In genomic region chr3:120569224-120569915, GRCh38 we compare ENCODE assay signal across 26 cellular contexts. TPM values are rescaled to one million over a fixed set of nuclear protein-coding genes. Genes with fewer than 3 reads are reported as not detected.
DNase-seq lines count a peak whose midpoint lies in the region; FAIRE-seq and TF ChIP-seq lines count a peak whose summit lies in the region.
"Had no signal": no experiment of that assay in that cellular context is flagged by ENCODE, and none has a peak within 500 bp of the region (broad histone marks: within the 10 kb centered on the region; RNA-seq: fewer than 3 reads in every experiment).

No MANE protein-coding gene starts in this region.

- no peaks in the 10 kb centered on the region for H3K27me3 Mint-ChIP-seq in glutamatergic neuron (ENCODE audit: unreplicated experiment)
- H3K27me3 Mint-ChIP-seq in CD8-positive, alpha-beta memory T cell: peaks cover 7 to 39% of the 10 kb centered on the region in 2 donors
- H3K27me3 Mint-ChIP-seq: activated naive CD8-positive, alpha-beta T cell treated with anti-CD3 and anti-CD28 coated beads for 36 hours; stimulated activated naive CD8-positive, alpha-beta T cell treated with anti-CD3 and anti-CD28 coated beads, Interleukin-15, amount 100 ng/mL, for 72 hours had no signal

- DNase-seq in ELR (ENCODE audit: low read depth) (peak; percentile 38), M059J (ENCODE audit: low read depth) (peak; percentile 75), bronchial epithelial cell (ENCODE audit: low read depth) (peak; percentile 12), lung microvascular endothelial cell (ENCODE audit: low read depth in 2 of 2) (peak; percentile 16 to 73), T-helper 1 cell (no peak), glutamatergic neuron (no peak), mucosa of gallbladder (ENCODE audit: low spot score) (no peak)
- no peak for DNase-seq in CD8-positive, alpha-beta memory T cell
- DNase-seq: activated CD4-positive, alpha-beta T cell treated with anti-CD3 and anti-CD28 coated beads for 48 hours; activated CD8-positive, alpha-beta memory T cell treated with anti-CD3 and anti-CD28 coated beads, Interleukin-2, amount 10 ng/mL, durations not matched to agents 7 days and 5 days; activated naive CD8-positive, alpha-beta T cell treated with anti-CD3 and anti-CD28 coated beads for 36 hours; CD4-positive, alpha-beta memory T cell; H9; kidney; NCI-H1417 treated with DMSO at 0.1 percent for 48 hours; NCI-H2171 treated with DMSO at 0.1 percent for 48 hours; NCI-H69; spleen; stimulated activated CD4-positive, alpha-beta T cell treated with anti-CD3 and anti-CD28 coated beads, Interleukin-4, amount 100 ng/mL, for 4 hours; stimulated activated naive CD8-positive, alpha-beta T cell treated with anti-CD3 and anti-CD28 coated beads, Interleukin-15, amount 100 ng/mL, for 72 hours; SW 1271; transverse colon had no signal

- H3K4me3 ChIP-seq in bronchial epithelial cell (ENCODE audit: low read depth, low read length): no peak overlapping the region
- H3K4me3 ChIP-seq in CD8-positive, alpha-beta memory T cell (ENCODE audit: low read length): no peak overlapping the region
- H3K4me3 ChIP-seq: gastroesophageal sphincter, spleen, transverse colon had no signal

- no peaks in the 10 kb centered on the region for H3K9me3 Mint-ChIP-seq in glutamatergic neuron (ENCODE audit: unreplicated experiment)
- H3K9me3 Mint-ChIP-seq in CD8-positive, alpha-beta memory T cell: peaks cover 0 to 3% (median 0%) of the 10 kb centered on the region in 5 donors
- H3K9me3 Mint-ChIP-seq: activated naive CD8-positive, alpha-beta T cell treated with anti-CD3 and anti-CD28 coated beads for 36 hours; activated T-helper 17 cell treated with anti-CD3 and anti-CD28 coated beads, Interleukin-2, amount 50 U/mL, for 72 hours; neural crest cell had no signal

- TF ChIP-seq CTCF in bronchial epithelial cell (IDR thresholded peaks at IDR 0.05; ENCODE audit: insufficient read depth, low read length, severe bottlenecking) (no peak), glutamatergic neuron (IDR thresholded peaks at IDR 0.05; ENCODE audit: partially characterized antibody, unreplicated experiment) (no peak)

- no peaks in the 10 kb centered on the region for H3K27me3 ChIP-seq in bronchial epithelial cell (ENCODE audit: control insufficient read depth, insufficient read depth, low read length)
- H3K27me3 ChIP-seq in CD8-positive, alpha-beta memory T cell (ENCODE audit: insufficient read depth, low read length, poor library complexity, severe bottlenecking): no peaks in the 10 kb centered on the region
- H3K27me3 ChIP-seq: gastroesophageal sphincter, spleen, transverse colon had no signal

- no peak for FAIRE-seq in bronchial epithelial cell (lab: Jason Lieb, UNC)
- FAIRE-seq: GM12891, kidney had no signal

- H3K4me3 Mint-ChIP-seq in glutamatergic neuron (ENCODE audit: unreplicated experiment): no peak overlapping the region
- H3K4me3 Mint-ChIP-seq in CD8-positive, alpha-beta memory T cell: no peak overlapping the region
- H3K4me3 Mint-ChIP-seq: activated CD8-positive, alpha-beta memory T cell treated with anti-CD3 and anti-CD28 coated beads, Interleukin-2, amount 10 ng/mL, durations not matched to agents 7 days and 5 days; activated naive CD8-positive, alpha-beta T cell treated with anti-CD3 and anti-CD28 coated beads for 36 hours; activated T-helper 17 cell treated with anti-CD3 and anti-CD28 coated beads, Interleukin-2, amount 50 U/mL, for 72 hours; CD4-positive, alpha-beta memory T cell; H9; neural crest cell; stimulated activated naive CD8-positive, alpha-beta T cell treated with anti-CD3 and anti-CD28 coated beads, Interleukin-15, amount 100 ng/mL, for 72 hours had no signal

- POLR2A ChIA-PET in CD8-positive, alpha-beta memory T cell (lab: Charles Lee): no interaction called here

- H3K27ac ChIP-seq in CD8-positive, alpha-beta memory T cell (ENCODE audit: low read depth, low read length): no peak overlapping the region
- H3K27ac ChIP-seq: gastroesophageal sphincter, spleen, transverse colon had no signal

- H3K4me1 Mint-ChIP-seq in glutamatergic neuron (ENCODE audit: low read depth, unreplicated experiment): peaks cover 18% of the 10 kb centered on the region
- peaks cover 4 to 5% (median 4%) of the 10 kb centered on the region in 3 donors for H3K4me1 Mint-ChIP-seq in CD8-positive, alpha-beta memory T cell
- H3K4me1 Mint-ChIP-seq: activated T-helper 17 cell treated with anti-CD3 and anti-CD28 coated beads, Interleukin-2, amount 50 U/mL, for 72 hours had no signal

- no peaks in the 10 kb centered on the region for H3K4me1 ChIP-seq in CD8-positive, alpha-beta memory T cell (ENCODE audit: insufficient read depth, low read length)
- H3K4me1 ChIP-seq: transverse colon had no signal

- H3K27ac Mint-ChIP-seq in glutamatergic neuron (ENCODE audit: unreplicated experiment): no peak overlapping the region
- no peak overlapping the region for H3K27ac Mint-ChIP-seq in CD8-positive, alpha-beta memory T cell
- H3K27ac Mint-ChIP-seq: activated CD8-positive, alpha-beta memory T cell treated with anti-CD3 and anti-CD28 coated beads, Interleukin-2, amount 10 ng/mL, durations not matched to agents 7 days and 5 days; activated naive CD8-positive, alpha-beta T cell treated with anti-CD3 and anti-CD28 coated beads for 36 hours; activated T-helper 17 cell treated with anti-CD3 and anti-CD28 coated beads, Interleukin-2, amount 50 U/mL, for 72 hours; CD4-positive, alpha-beta memory T cell; stimulated activated naive CD8-positive, alpha-beta T cell treated with anti-CD3 and anti-CD28 coated beads, Interleukin-15, amount 100 ng/mL, for 72 hours had no signal

- H3K36me3 ChIP-seq in bronchial epithelial cell (ENCODE audit: control insufficient read depth, insufficient read depth, low read length): no peaks in the 10 kb centered on the region
- H3K36me3 ChIP-seq in CD8-positive, alpha-beta memory T cell (ENCODE audit: insufficient read depth, low read length): no peaks in the 10 kb centered on the region
- H3K36me3 ChIP-seq: gastroesophageal sphincter, spleen, transverse colon had no signal

- no peaks in the 10 kb centered on the region for H3K36me3 Mint-ChIP-seq in glutamatergic neuron (ENCODE audit: unreplicated experiment)
- H3K36me3 Mint-ChIP-seq in CD8-positive, alpha-beta memory T cell: no peaks in the 10 kb centered on the region
- H3K36me3 Mint-ChIP-seq: activated CD8-positive, alpha-beta memory T cell treated with anti-CD3 and anti-CD28 coated beads, Interleukin-2, amount 10 ng/mL, durations not matched to agents 7 days and 5 days; activated naive CD8-positive, alpha-beta T cell treated with anti-CD3 and anti-CD28 coated beads for 36 hours; CD4-positive, alpha-beta memory T cell had no signal

- H3K9me3 ChIP-seq in CD8-positive, alpha-beta memory T cell (ENCODE audit: low read length): no peaks in the 10 kb centered on the region
- H3K9me3 ChIP-seq: gastroesophageal sphincter, transverse colon had no signal

- CTCF ChIA-PET in CD8-positive, alpha-beta memory T cell (lab: Charles Lee): interaction anchor here (0.7 to 14.4 kb wide), 4 partner anchors 10 to 223 kb away, joined by 3 to 186 read pairs (median 9); partner anchors contain the start of gene NDUFB4

RNA-seq across cellular contexts. Expression of gene NDUFB4, which starts 26.8 kb away (rescaled TPM):
- 287 and 362 TPM in 2 replicates for total RNA-seq in M059J (2014; rRNA removed; shearing (Covaris generic))
- 9.7 and 20.4 TPM in 2 replicates for total RNA-seq in bronchial epithelial cell
- total RNA-seq in lung microvascular endothelial cell: 23.8 and 24.6 TPM in 2 replicates
- total RNA-seq in glutamatergic neuron (ENCODE audit: unreplicated experiment): 119 TPM
- total RNA-seq in mucosa of gallbladder: 125 TPM
- 100 to 1,000 TPM; 102 to 103 TPM for total RNA-seq in CD8-positive, alpha-beta memory T cell
- 263 TPM for polyA plus RNA-seq in CD8-positive, alpha-beta memory T cell

Comparison
In these comparisons a context has a peak if more than half of its experiments do, and no peak if none do; other contexts are left out.
1. DNase-seq: peak in ELR (single experiment), M059J (single experiment), bronchial epithelial cell (single experiment) and lung microvascular endothelial cell (2 of 2); none in T-helper 1 cell (0 of 5), glutamatergic neuron (single experiment), mucosa of gallbladder (single experiment) and CD8-positive, alpha-beta memory T cell (0 of 5).